In genomic region chr14:73750161-73750901, GRCh38 we compare ENCODE assay signal across 10 cellular contexts. TPM values are rescaled to one million over a fixed set of nuclear protein-coding genes. Genes with fewer than 3 reads are reported as not detected.
A peak's percentile ranks its signal among the peaks of the same experiment; 100 is the strongest.
DNase-seq lines count a peak whose midpoint lies in the region; ATAC-seq, FAIRE-seq and TF ChIP-seq lines count a peak whose summit lies in the region.
"Had no signal": no experiment of that assay in that cellular context is flagged by ENCODE, and none has a peak within 500 bp of the region (broad histone marks: within the 10 kb centered on the region; RNA-seq: fewer than 3 reads in every experiment).

No MANE protein-coding gene starts in this region.

- peaks cover 100% of the 10 kb centered on the region for H3K4me1 Mint-ChIP-seq in CD4-positive, alpha-beta T cell (ENCODE audit: low read depth)

- TF ChIP-seq CTCF in CD4-positive, alpha-beta T cell (IDR thresholded peaks at IDR 0.05), result no peak
- no peak for TF ChIP-seq CTCF in pancreas (IDR thresholded peaks at IDR 0.05)

- no peaks in the 10 kb centered on the region for H3K9me3 Mint-ChIP-seq in CD4-positive, alpha-beta T cell

- no peak overlapping the region for H3K27ac ChIP-seq in CD4-positive, alpha-beta T cell (ENCODE audit: low read depth, low read length)
- peak overlapping the region; percentile 25 for H3K27ac ChIP-seq in cingulate gyrus (ENCODE audit: low read depth, low read length)
- no peak overlapping the region for H3K27ac ChIP-seq in pancreas

- no peak for ATAC-seq in CD4-positive, alpha-beta T cell (ENCODE audit: poor library complexity)
- peak in 3 of 4 donors; percentile 39 to 67 (median 47) for ATAC-seq in pancreas
- ATAC-seq in GM21381 (IDR thresholded peaks at IDR 0.05; ENCODE audit: unreplicated experiment), result no peak
- no peak for ATAC-seq in HG03025 (IDR thresholded peaks at IDR 0.05; ENCODE audit: low FRiP score, unreplicated experiment)
- no peak for ATAC-seq in GM21717 (IDR thresholded peaks at IDR 0.05; ENCODE audit: unreplicated experiment)

- peak overlapping the region; percentile 48 for H3K4me3 Mint-ChIP-seq in CD4-positive, alpha-beta T cell

- H3K27ac Mint-ChIP-seq in CD4-positive, alpha-beta T cell, result peak overlapping the region; percentile 99

- DNase-seq in CD4-positive, alpha-beta T cell, result no peak
- DNase-seq in NCI-H69 (lab: John Stamatoyannopoulos, UW) (peak; percentile 38), pancreas (peak in 2 of 6 donors; percentile 52 to 62)
- DNase-seq in stimulated activated naive CD4-positive, alpha-beta T cell treated with Interleukin-2 at 50 U/mL for 16 hours (lab: John Stamatoyannopoulos, UW), result no peak
- DNase-seq: central memory CD4-positive, alpha-beta T cell; NCI-H146 had no signal

- H3K4me1 ChIP-seq in pancreas, result peaks cover 47 to 77% (median 58%) of the 10 kb centered on the region in 3 donors

- no peak overlapping the region for H3K4me3 ChIP-seq in pancreas

- no peaks in the 10 kb centered on the region for H3K9me3 ChIP-seq in CD4-positive, alpha-beta T cell (ENCODE audit: control insufficient read depth, low read length)
- no peaks in the 10 kb centered on the region for H3K9me3 ChIP-seq in pancreas

- no peak for FAIRE-seq in pancreas (lab: Jason Lieb, UNC)

- CTCF ChIA-PET in CD4-positive, alpha-beta T cell (lab: Charles Lee), result interaction anchor here (1.7 to 6.3 kb wide), 3 partner anchors 8 to 75 kb away, joined by 6 to 22 read pairs (median 7); no protein-coding TSS in a partner anchor

- POLR2A ChIA-PET in CD4-positive, alpha-beta T cell (lab: Charles Lee), result interaction anchor here (4.5 to 20.1 kb wide), 2 partner anchors 9 to 36 kb away, joined by 40 to 430 read pairs; a partner anchor contains a TSS

- H3K36me3 ChIP-seq in pancreas, result no peaks in the 10 kb centered on the region

- peaks cover 4% of the 10 kb centered on the region for H3K36me3 Mint-ChIP-seq in CD4-positive, alpha-beta T cell (ENCODE audit: low read depth)

- 13 to 24% methylated on average over 5 of the region's 5 CpGs for WGBS in pancreas, 2 donors

- H3K27me3 Mint-ChIP-seq in CD4-positive, alpha-beta T cell, result no peaks in the 10 kb centered on the region

- H3K27me3 ChIP-seq in CD4-positive, alpha-beta T cell (ENCODE audit: control insufficient read depth, insufficient read depth, low read length), result no peaks in the 10 kb centered on the region
- no peaks in the 10 kb centered on the region for H3K27me3 ChIP-seq in pancreas

- intact Hi-C loops in CD4-positive, alpha-beta T cell (cut with DNase I, micrococcal nuclease), result loop anchor here in 1 of 2 experiments (5.0 kb wide), 1 partner anchor 37 kb away; no protein-coding TSS in a partner anchor
- intact Hi-C loops in pancreas (cut with DNase I), result no loop called here

RNA-seq across cellular contexts. Expression of gene PNMA1, which starts 36.1 kb away (rescaled TPM):
- total RNA-seq in CD4-positive, alpha-beta T cell, result 10 to 100 TPM; 52.6 to 55.9 TPM
- 10 to 100 TPM in 2 of 6 donors, 1 to 10 TPM in 4; 2.8 to 11.7 (median 6.5) TPM for total RNA-seq in pancreas
- 10 to 100 TPM in 1 of 2 donors, 1 to 10 TPM in 1; 6.2 to 25.4 TPM for polyA plus RNA-seq in pancreas

Comparison
In these comparisons a context has a peak if more than half of its experiments do, and no peak if none do; other contexts are left out.
1. ATAC-seq: peak in pancreas (3 of 4); none in CD4-positive, alpha-beta T cell (single experiment), GM21381 (single experiment), HG03025 (single experiment) and GM21717 (single experiment).
2. RNA of gene PNMA1, which starts 36.1 kb away (total RNA-seq): 52.6 to 55.9 TPM in CD4-positive, alpha-beta T cell; 2.8 to 11.7 TPM in pancreas; every median in the first group is over 4 times any median in the second.